Comparison of ENCODE assay signal across 8 cellular contexts in genomic region chr11:45917623-45918330, GRCh38. TPM values are rescaled to one million over a fixed set of nuclear protein-coding genes. Genes with fewer than 3 reads are reported as not detected.
DNase-seq lines count a peak whose midpoint lies in the region; ATAC-seq and TF ChIP-seq lines count a peak whose summit lies in the region.

Gene PEX16 (minus strand): TSS chr11:45917877. CDS start chr11:45917811, 66 bp downstream.

- H3K4me2 ChIP-seq in DND-41 (ENCODE audit: insufficient read depth, low read length) (peak within 1 kb of the TSS; percentile 94), GM23248 (ENCODE audit: unreplicated experiment) (peak within 1 kb of the TSS; percentile 94)

- ATAC-seq in DND-41 (ENCODE audit: insufficient read depth, low read depth) (peak; percentile 94), naive B cell (ENCODE audit: low read depth in 2 of 2) (peak; percentile 86 to 88)
- ATAC-seq in stimulated activated memory B cell treated with anti-CD40 and anti-IgM and Interleukin-4, amounts not matched to agents 10 μg/mL and 1 μg/mL and 100 μg/mL, for 72 hours = peak; percentile 95

- H3K4me3 Mint-ChIP-seq in activated T-helper 1 cell treated with anti-CD3 and anti-CD28 coated beads, Interleukin-12 subunit alpha, Interleukin-12 subunit beta, Interleukin-2, Interleukin-4 antibody, amounts not matched to agents 30 ng/mL and 10 ng/mL and 1 ng/mL, durations not matched to agents 14 hours and 24 hours and 36 hours = peak within 1 kb of the TSS; percentile 98
- peak within 1 kb of the TSS; percentile 87 to 97 (median 96) for H3K4me3 Mint-ChIP-seq in naive B cell
- peak within 1 kb of the TSS; percentile 89 for H3K4me3 Mint-ChIP-seq in stimulated activated memory B cell treated with anti-CD40 and anti-IgM and Interleukin-4, amounts not matched to agents 10 μg/mL and 1 μg/mL and 100 μg/mL, for 72 hours

- no peaks in the 10 kb centered on the region for H3K9me3 Mint-ChIP-seq in activated T-helper 1 cell treated with anti-CD3 and anti-CD28 coated beads, Interleukin-12 subunit alpha, Interleukin-12 subunit beta, Interleukin-2, Interleukin-4 antibody, amounts not matched to agents 30 ng/mL and 10 ng/mL and 1 ng/mL, durations not matched to agents 14 hours and 24 hours and 36 hours
- H3K9me3 Mint-ChIP-seq in naive B cell = no peaks in the 10 kb centered on the region
- H3K9me3 Mint-ChIP-seq in stimulated activated memory B cell treated with anti-CD40 and anti-IgM and Interleukin-4, amounts not matched to agents 10 μg/mL and 1 μg/mL and 100 μg/mL, for 72 hours = no peaks in the 10 kb centered on the region

- intact Hi-C loops in activated T-helper 1 cell treated with anti-CD3 and anti-CD28 coated beads, Interleukin-12 subunit alpha, Interleukin-12 subunit beta, Interleukin-2, Interleukin-4 antibody, amounts not matched to agents 30 ng/mL and 10 ng/mL and 1 ng/mL, durations not matched to agents 14 hours and 24 hours and 36 hours (cut with micrococcal nuclease) = loop anchor here (1.0 to 5.0 kb wide), 15 partner anchors 18 to 1849 kb away; partner anchors contain the start of genes AMBRA1, ATG13, CRY2 and CSTPP1

- no peaks in the 10 kb centered on the region for H3K27me3 ChIP-seq in DND-41 (ENCODE audit: insufficient read depth, low read length, poor library complexity)
- 0 out of 2 replicates have a peak, but pooled peaks cover 5% of the 10 kb centered on the region for H3K27me3 ChIP-seq in GM23248 (replicated peaks; ENCODE audit: insufficient read depth)

- H2AFZ ChIP-seq in DND-41 (ENCODE audit: low read depth, low read length) (peak within 1 kb of the TSS; percentile 89), GM23248 (peak within 1 kb of the TSS; percentile 97)

- H3K9ac ChIP-seq in DND-41 (ENCODE audit: low read depth, low read length) = peak within 1 kb of the TSS; percentile 74
- peak within 1 kb of the TSS; percentile 98 for H3K9ac ChIP-seq in GM23248

- peaks cover 21% of the 10 kb centered on the region for H3K79me2 ChIP-seq in DND-41 (ENCODE audit: insufficient read depth, low read length)
- H3K79me2 ChIP-seq in GM23248 (ENCODE audit: insufficient read depth) = peaks cover 22% of the 10 kb centered on the region

- peaks cover 9% of the 10 kb centered on the region for H3K36me3 Mint-ChIP-seq in activated T-helper 1 cell treated with anti-CD3 and anti-CD28 coated beads, Interleukin-12 subunit alpha, Interleukin-12 subunit beta, Interleukin-2, Interleukin-4 antibody, amounts not matched to agents 30 ng/mL and 10 ng/mL and 1 ng/mL, durations not matched to agents 14 hours and 24 hours and 36 hours (ENCODE audit: low read depth)
- H3K36me3 Mint-ChIP-seq in naive B cell = peaks cover 0 to 5% of the 10 kb centered on the region in 2 donors
- H3K36me3 Mint-ChIP-seq in stimulated activated memory B cell treated with anti-CD40 and anti-IgM and Interleukin-4, amounts not matched to agents 10 μg/mL and 1 μg/mL and 100 μg/mL, for 72 hours = peaks cover 29% of the 10 kb centered on the region

- peak within 1 kb of the TSS; percentile 64 to 91 for H3K4me3 ChIP-seq in DND-41 (ENCODE audit: low read depth in 1 of 2, low read length in 2 of 2)
- peak within 1 kb of the TSS; percentile 99 for H3K4me3 ChIP-seq in GM23248

- WGBS in GM23248 (ENCODE audit: low coverage in 1 of 2, low lambda C conversion rate in 2 of 2, missing lambda C conversion rate in 2 of 2), 2 experiments = 1 to 2% methylated on average over 45 of the region's 45 CpGs

- no peaks in the 10 kb centered on the region for H3K9me2 ChIP-seq in GM23248 (ENCODE audit: insufficient read depth)

- H3F3A ChIP-seq in GM23248 (ENCODE audit: insufficient read depth) = no peaks in the 10 kb centered on the region

- peak within 1 kb of the TSS; percentile 82 for H3K27ac ChIP-seq in DND-41 (ENCODE audit: low read length)
- H3K27ac ChIP-seq in GM23248 = peak within 1 kb of the TSS; percentile 72

- peak within 1 kb of the TSS; percentile 92 for H3K27ac Mint-ChIP-seq in activated T-helper 1 cell treated with anti-CD3 and anti-CD28 coated beads, Interleukin-12 subunit alpha, Interleukin-12 subunit beta, Interleukin-2, Interleukin-4 antibody, amounts not matched to agents 30 ng/mL and 10 ng/mL and 1 ng/mL, durations not matched to agents 14 hours and 24 hours and 36 hours
- peak within 1 kb of the TSS; percentile 93 to 97 (median 96) for H3K27ac Mint-ChIP-seq in naive B cell
- peak within 1 kb of the TSS; percentile 85 for H3K27ac Mint-ChIP-seq in stimulated activated memory B cell treated with anti-CD40 and anti-IgM and Interleukin-4, amounts not matched to agents 10 μg/mL and 1 μg/mL and 100 μg/mL, for 72 hours

- in situ Hi-C loops in GM23248 (cut with MboI) = no loop called here

- H3K9me3 ChIP-seq in DND-41 (ENCODE audit: insufficient read depth, low read length, severe bottlenecking) = no peaks in the 10 kb centered on the region
- no peaks in the 10 kb centered on the region for H3K9me3 ChIP-seq in GM23248 (ENCODE audit: low read depth)

- DNase-seq in DND-41 (peak; percentile 99), GM23248 (peak; percentile 99), Kasumi-1 (lab: John Stamatoyannopoulos, UW) (peak; percentile 98), RPMI7951 (ENCODE audit: low read depth) (peak; percentile 97), fibroblast of gingiva (ENCODE audit: low read depth) (peak; percentile 100), naive B cell (peak; percentile 97)
- peak; percentile 97 for DNase-seq in activated T-helper 1 cell treated with anti-CD3 and anti-CD28 coated beads, Interleukin-12 subunit alpha, Interleukin-12 subunit beta, Interleukin-2, Interleukin-4 antibody, amounts not matched to agents 30 ng/mL and 10 ng/mL and 1 ng/mL, durations not matched to agents 14 hours and 24 hours and 36 hours (ENCODE audit: low spot score)

- H3K4me1 Mint-ChIP-seq in activated T-helper 1 cell treated with anti-CD3 and anti-CD28 coated beads, Interleukin-12 subunit alpha, Interleukin-12 subunit beta, Interleukin-2, Interleukin-4 antibody, amounts not matched to agents 30 ng/mL and 10 ng/mL and 1 ng/mL, durations not matched to agents 14 hours and 24 hours and 36 hours (ENCODE audit: low read depth) = peaks cover 22% of the 10 kb centered on the region
- peaks cover 45 to 67% (median 66%) of the 10 kb centered on the region in 3 donors for H3K4me1 Mint-ChIP-seq in naive B cell
- peaks cover 59% of the 10 kb centered on the region for H3K4me1 Mint-ChIP-seq in stimulated activated memory B cell treated with anti-CD40 and anti-IgM and Interleukin-4, amounts not matched to agents 10 μg/mL and 1 μg/mL and 100 μg/mL, for 72 hours

- no peak for TF ChIP-seq CTCF in DND-41 (IDR thresholded peaks at IDR 0.05; ENCODE audit: borderline replicate concordance, extremely low read depth, low read length, poor library complexity, severe bottlenecking)

- H3K27me3 Mint-ChIP-seq in activated T-helper 1 cell treated with anti-CD3 and anti-CD28 coated beads, Interleukin-12 subunit alpha, Interleukin-12 subunit beta, Interleukin-2, Interleukin-4 antibody, amounts not matched to agents 30 ng/mL and 10 ng/mL and 1 ng/mL, durations not matched to agents 14 hours and 24 hours and 36 hours (ENCODE audit: insufficient read depth) = peaks cover 10% of the 10 kb centered on the region
- H3K27me3 Mint-ChIP-seq in naive B cell = no peaks in the 10 kb centered on the region
- no peaks in the 10 kb centered on the region for H3K27me3 Mint-ChIP-seq in stimulated activated memory B cell treated with anti-CD40 and anti-IgM and Interleukin-4, amounts not matched to agents 10 μg/mL and 1 μg/mL and 100 μg/mL, for 72 hours

- H3K36me3 ChIP-seq in DND-41 (ENCODE audit: insufficient read depth, low read length) (peaks cover 35% of the 10 kb centered on the region), GM23248 (ENCODE audit: low read depth) (no peaks in the 10 kb centered on the region; the same call in 1 of the 2 replicates)

- H3K4me1 ChIP-seq in DND-41 (ENCODE audit: insufficient read depth, low read length) (peaks cover 32% of the 10 kb centered on the region), GM23248 (ENCODE audit: insufficient read depth) (peaks cover 7% of the 10 kb centered on the region)

- H4K20me1 ChIP-seq in DND-41 (ENCODE audit: insufficient read depth, low read length) (peaks cover 10% of the 10 kb centered on the region), GM23248 (ENCODE audit: insufficient read depth) (no peaks in the 10 kb centered on the region)

RNA-seq across cellular contexts. Expression of gene PEX16, which starts in this region (rescaled TPM):
- total RNA-seq in GM23248 (2014; rRNA removed; shearing (Covaris generic)) = 16.2 and 23.2 TPM in 2 replicates
- 21.2 and 25.1 TPM in 2 replicates for polyA plus RNA-seq in GM23248 (2016; fragmentation: Nextera tagmentation; extraction: Ambion mirVana)
- 17.3 and 17.4 TPM in 2 replicates for total RNA-seq in RPMI7951 (2014; rRNA removed; shearing (Covaris generic))
- total RNA-seq in activated T-helper 1 cell treated with anti-CD3 and anti-CD28 coated beads, Interleukin-12 subunit alpha, Interleukin-12 subunit beta, Interleukin-2, Interleukin-4 antibody, amounts not matched to agents 30 ng/mL and 10 ng/mL and 1 ng/mL, durations not matched to agents 14 hours and 24 hours and 36 hours = 37.4 and 44.6 TPM in 2 replicates
- polyA plus RNA-seq in naive B cell (ENCODE audit: low read depth in 6 of 6) = 10 to 100 TPM; 47.4 to 64.4 (median 60.4) TPM

Comparison
In these comparisons a context has a peak if more than half of its experiments do, and no peak if none do; other contexts are left out.
1. Peak in every context shown above with its lines: DNase-seq, ATAC-seq, H3K4me3 ChIP-seq and H3K27ac ChIP-seq.